ENCODE assay signal across 13 cellular contexts in genomic region chr10:4081691-4082111, GRCh38.
DNase-seq lines count a peak whose midpoint lies in the region; ATAC-seq and TF ChIP-seq lines count a peak whose summit lies in the region.
"Had no signal": no experiment of that assay in that cellular context is flagged by ENCODE, and none has a peak within 500 bp of the region (broad histone marks: within the 10 kb centered on the region; RNA-seq: fewer than 3 reads in every experiment).

No MANE protein-coding gene starts in this region.

- H3K36me3 Mint-ChIP-seq in central memory CD8-positive, alpha-beta T cell (ENCODE audit: insufficient read depth), result peaks cover 3% of the 10 kb centered on the region

- H3K9me3 Mint-ChIP-seq in central memory CD8-positive, alpha-beta T cell, result no peaks in the 10 kb centered on the region

- peaks cover 17 to 50% (median 34%) of the 10 kb centered on the region in 6 donors for H3K4me1 ChIP-seq in spleen
- H3K4me1 ChIP-seq in A673 (ENCODE audit: insufficient read depth, low read length, poor library complexity, severe bottlenecking), result peaks cover 34% of the 10 kb centered on the region

- WGBS in spleen, 5 donors, result 68 to 81% (median 74%) methylated on average over 4 to 5 of the region's 5 CpGs

- H3K4me1 Mint-ChIP-seq in central memory CD8-positive, alpha-beta T cell, result peaks cover 56% of the 10 kb centered on the region

- no peak overlapping the region for H3K4me3 Mint-ChIP-seq in central memory CD8-positive, alpha-beta T cell

- no peaks in the 10 kb centered on the region for H3K27me3 Mint-ChIP-seq in central memory CD8-positive, alpha-beta T cell

- H3K9me3 ChIP-seq in spleen (no peaks in the 10 kb centered on the region), A673 (ENCODE audit: low read depth, low read length, poor library complexity, severe bottlenecking) (no peaks in the 10 kb centered on the region)

- TF ChIP-seq CTCF in spleen (IDR thresholded peaks at IDR 0.05 in 8 of 11, conservative IDR thresholded peaks at IDR 0.05 in 3 of 11), result no peak
- TF ChIP-seq CTCF in A673 (conservative IDR thresholded peaks at IDR 0.05; ENCODE audit: low read depth, low read length), result no peak

- no peaks in the 10 kb centered on the region for H3K27me3 ChIP-seq in spleen (replicated peaks in 1 of 7)
- no peaks in the 10 kb centered on the region for H3K27me3 ChIP-seq in A673 (replicated peaks; ENCODE audit: insufficient read depth, low read depth, low read length, poor library complexity)

- POLR2A ChIA-PET in A673 (lab: Charles Lee; ENCODE audit: low non-redundant PET), result no interaction called here

- intact Hi-C loops in spleen (cut with DNase I; ENCODE audit: low total_unique reads) (no loop called here), A673 (cut with micrococcal nuclease; ENCODE audit: unreplicated experiment) (no loop called here)

- no peak for ATAC-seq in central memory CD8-positive, alpha-beta T cell (replicated peaks; ENCODE audit: extremely low read depth, poor library complexity, severe bottlenecking)
- ATAC-seq in left lobe of liver, result peak; percentile 32
- no peak for ATAC-seq in GM21528 (IDR thresholded peaks at IDR 0.05; ENCODE audit: low FRiP score, unreplicated experiment)

- BruUV-seq in A673 (replicated peaks; lab: Mats Ljungman, UMichigan), result no TSS peak

- H3K4me3 ChIP-seq in spleen (no peak overlapping the region), A673 (ENCODE audit: low read depth, low read length, poor library complexity, severe bottlenecking) (no peak overlapping the region)

- H3K36me3 ChIP-seq in spleen (no peaks in the 10 kb centered on the region), A673 (ENCODE audit: insufficient read depth, low read length, poor library complexity, severe bottlenecking) (no peaks in the 10 kb centered on the region)

- CTCF ChIA-PET in A673 (lab: Charles Lee), result no interaction called here

- peak overlapping the region in 6 of 8 donors; percentile 46 to 78 (median 64) for H3K27ac ChIP-seq in spleen
- H3K27ac ChIP-seq in A673 (ENCODE audit: low read depth, low read length, poor library complexity, severe bottlenecking), result no peak overlapping the region

- no peak for TF ChIP-seq POLR2A in spleen (IDR thresholded peaks at IDR 0.05)

- peak; percentile 36 for DNase-seq in ELF-1 (ENCODE audit: low read depth, low spot score)
- no peak for DNase-seq in central memory CD8-positive, alpha-beta T cell (ENCODE audit: low spot score in 2 of 2)
- no peak for DNase-seq in left lobe of liver (ENCODE audit: low spot score)
- DNase-seq in spleen, result no peak
- DNase-seq in hepatic stellate cell (ENCODE audit: low spot score), result no peak
- DNase-seq in A673 (ENCODE audit: low spot score), result no peak
- DNase-seq in SKM-1 (lab: John Stamatoyannopoulos, UW; ENCODE audit: unreplicated experiment), result no peak
- DNase-seq: activated CD4-positive, CD25-positive, alpha-beta regulatory T cell; Calu3; hypothalamus; NCI-H2227 treated with DMSO at 0.1 percent for 48 hours; SHP77 treated with DMSO at 0.1 percent for 48 hours had no signal

- peak overlapping the region; percentile 89 for H3K27ac Mint-ChIP-seq in central memory CD8-positive, alpha-beta T cell (ENCODE audit: low read depth)
